Comparison of ENCODE assay signal across 1 cellular context in genomic region chr11:46273511-46274205, GRCh38.
A peak's percentile ranks its signal among the peaks of the same experiment; 100 is the strongest.
TF ChIP-seq lines count a peak whose summit lies in the region.

No MANE protein-coding gene starts in this region.

TF ChIP-seq in K562, 482 proteins besides CTCF, POLR2A, EP300 and RAD21 (continued from another document):
- TF ChIP-seq ZNF592 (IDR thresholded peaks at IDR 0.05) (peak; percentile 29; the same call in 1 of the 2 replicates), HINFP (tag; conservative IDR thresholded peaks at IDR 0.05; ENCODE audit: low read depth) (0 out of 2 replicates have a peak, but pooled peaks have one; percentile 17), ASH1L (IDR thresholded peaks at IDR 0.05; ENCODE audit: borderline replicate concordance, low read depth, partially characterized antibody) (no peak), NR2C2 (CRISPR knock-in tag; IDR thresholded peaks at IDR 0.05) (no peak), NR2C2 (tag; IDR thresholded peaks at IDR 0.05) (peak; percentile 34; the same call in 1 of the 2 replicates), MEIS2 (IDR thresholded peaks at IDR 0.05; ENCODE audit: partially characterized antibody) (peak; percentile 35), GABPA (tag; conservative IDR thresholded peaks at IDR 0.05; ENCODE audit: low read depth) (peak; percentile 38), ZNF174 (CRISPR knock-in tag; IDR thresholded peaks at IDR 0.05) (no peak), NR4A1 (CRISPR knock-in tag; IDR thresholded peaks at IDR 0.05) (no peak), NR4A1 (tag; IDR thresholded peaks at IDR 0.05) (peak; percentile 45; the same call in 1 of the 2 replicates), VEZF1 (CRISPR knock-in tag; IDR thresholded peaks at IDR 0.05) (0 out of 2 replicates have a peak, but pooled peaks have one; percentile 4), MECOM (CRISPR knock-in tag; IDR thresholded peaks at IDR 0.05) (no peak), ZNF766 (CRISPR knock-in tag; conservative IDR thresholded peaks at IDR 0.05) (0 out of 2 replicates have a peak, but pooled peaks have one; percentile 19), SMARCE1 (IDR thresholded peaks at IDR 0.05) (no peak), ZNF584 (CRISPR knock-in tag; IDR thresholded peaks at IDR 0.05; ENCODE audit: low read depth) (peak; percentile 23; the same call in 1 of the 2 replicates), MNT (conservative IDR thresholded peaks at IDR 0.05) (peak in 1 of 2 experiments; percentile 25; a peak in 1 of 4 replicates), ELF1 (tag; IDR thresholded peaks at IDR 0.05) (peak; percentile 68)
